10 cellular contexts compared by ENCODE assay signal in genomic region chr7:158811894-158812293, GRCh38. TPM values are rescaled to one million over a fixed set of nuclear protein-coding genes. Genes with fewer than 3 reads are reported as not detected.
A peak's percentile ranks its signal among the peaks of the same experiment; 100 is the strongest.
DNase-seq lines count a peak whose midpoint lies in the region; ATAC-seq and TF ChIP-seq lines count a peak whose summit lies in the region.
"Had no signal": no experiment of that assay in that cellular context is flagged by ENCODE, and none has a peak within 500 bp of the region (broad histone marks: within the 10 kb centered on the region; RNA-seq: fewer than 3 reads in every experiment).

No MANE protein-coding gene starts in this region.

- H3K9me3 ChIP-seq in CD4-positive, alpha-beta memory T cell (ENCODE audit: control insufficient read depth in 1 of 2, low read length in 2 of 2) = no peaks in the 10 kb centered on the region
- H3K9me3 ChIP-seq in PC-3 (ENCODE audit: low read length) = no peaks in the 10 kb centered on the region
- H3K9me3 ChIP-seq: prostate gland, SJCRH30 had no signal

- H3K4me1 Mint-ChIP-seq in CD4-positive, alpha-beta memory T cell = peaks cover 70 to 95% (median 83%) of the 10 kb centered on the region in 4 donors
- H3K4me1 Mint-ChIP-seq in WTC11 = peaks cover 56% of the 10 kb centered on the region

- H3K9ac ChIP-seq in PC-3 (ENCODE audit: low read length) = no peak overlapping the region

- ATAC-seq in WTC11 (no peak), Right ventricle myocardium superior (ENCODE audit: poor library complexity) (peak; percentile 50), sciatic nerve (peak; percentile 83), PC-3 (no peak), GM21390 (IDR thresholded peaks at IDR 0.05; ENCODE audit: unreplicated experiment) (no peak)

- peaks cover 86% of the 10 kb centered on the region for H3K4me1 ChIP-seq in CD4-positive, alpha-beta memory T cell (ENCODE audit: insufficient read depth, low read length)
- H3K4me1 ChIP-seq in PC-3 (ENCODE audit: insufficient read depth, low read length) = peaks cover 18% of the 10 kb centered on the region
- H3K4me1 ChIP-seq: prostate gland, SJCRH30 had no signal

- H3F3A ChIP-seq in PC-3 (ENCODE audit: low read length, unreplicated experiment) = no peaks in the 10 kb centered on the region

- no peak for DNase-seq in CD4-positive, alpha-beta memory T cell
- DNase-seq in WTC11 (ENCODE audit: low spot score) (no peak), Right ventricle myocardium superior (no peak), sciatic nerve (ENCODE audit: low spot score) (no peak), NCI-H524 (lab: John Stamatoyannopoulos, UW) (no peak), PC-3 (no peak)
- DNase-seq in effector CD8-positive, alpha-beta T cell (lab: John Stamatoyannopoulos, UW) = no peak
- DNase-seq: SJCRH30 had no signal

- no peaks in the 10 kb centered on the region for H3K27me3 Mint-ChIP-seq in CD4-positive, alpha-beta memory T cell
- no peaks in the 10 kb centered on the region for H3K27me3 Mint-ChIP-seq in WTC11 (ENCODE audit: low read depth)

- no peak overlapping the region for H3K4me2 ChIP-seq in PC-3 (ENCODE audit: low read length)

- H3K27ac ChIP-seq in CD4-positive, alpha-beta memory T cell (ENCODE audit: low read depth, low read length) = peak overlapping the region; percentile 60
- H3K27ac ChIP-seq in PC-3 (ENCODE audit: low read length) = no peak overlapping the region
- H3K27ac ChIP-seq: SJCRH30 had no signal

- no peaks in the 10 kb centered on the region for H3K9me2 ChIP-seq in PC-3 (replicated peaks; ENCODE audit: low read length)

- peaks cover 8% of the 10 kb centered on the region for H3K36me3 ChIP-seq in CD4-positive, alpha-beta memory T cell (ENCODE audit: insufficient read depth, low read length)
- peaks cover 7% of the 10 kb centered on the region for H3K36me3 ChIP-seq in PC-3 (ENCODE audit: low read depth, low read length)
- H3K36me3 ChIP-seq: prostate gland had no signal

- H3K27me3 ChIP-seq in CD4-positive, alpha-beta memory T cell (ENCODE audit: insufficient read depth, low read length) = no peaks in the 10 kb centered on the region
- no peaks in the 10 kb centered on the region for H3K27me3 ChIP-seq in PC-3 (ENCODE audit: low read length)
- H3K27me3 ChIP-seq: SJCRH30 had no signal

- peaks cover 0 to 8% (median 0%) of the 10 kb centered on the region in 8 donors for H3K9me3 Mint-ChIP-seq in CD4-positive, alpha-beta memory T cell
- 0 out of 2 replicates have a peak, but pooled peaks cover 4% of the 10 kb centered on the region for H3K9me3 Mint-ChIP-seq in WTC11

- peaks cover 92% of the 10 kb centered on the region for H3K79me2 ChIP-seq in PC-3 (ENCODE audit: low read length)

- intact Hi-C loops in CD4-positive, alpha-beta memory T cell (cut with micrococcal nuclease) = loop anchor here (1.0 to 2.0 kb wide), 2 partner anchors 17 to 44 kb away; partner anchors contain the start of genes DYNC2I1 and ESYT2
- intact Hi-C loops in Right ventricle myocardium superior (cut with DNase I) = no loop called here
- intact Hi-C loops in sciatic nerve (cut with DNase I) = no loop called here
- intact Hi-C loops in PC-3 (cut with micrococcal nuclease) = loop anchor here (10.0 kb wide), 1 partner anchor 163 kb away; no protein-coding TSS in a partner anchor

- no TSS peak for BruUV-seq in PC-3 (replicated peaks; lab: Mats Ljungman, UMichigan)

- peaks cover 3% of the 10 kb centered on the region; the same call in 1 of the 2 replicates for H4K20me1 ChIP-seq in PC-3 (ENCODE audit: low read length)

- H3K4me3 ChIP-seq in CD4-positive, alpha-beta memory T cell (ENCODE audit: low read length in 2 of 2) = peak overlapping the region in 1 of 2 donors; percentile 25
- H3K4me3 ChIP-seq in PC-3 (ENCODE audit: low read length) = no peak overlapping the region
- H3K4me3 ChIP-seq: prostate gland, SJCRH30 had no signal

- H2AFZ ChIP-seq in PC-3 (ENCODE audit: low read length) = no peak overlapping the region

- peaks cover 22 to 53% of the 10 kb centered on the region in 2 donors for H3K36me3 Mint-ChIP-seq in CD4-positive, alpha-beta memory T cell
- H3K36me3 Mint-ChIP-seq in WTC11 = peaks cover 34% of the 10 kb centered on the region

- peak overlapping the region; percentile 94 to 97 (median 95) for H3K27ac Mint-ChIP-seq in CD4-positive, alpha-beta memory T cell
- H3K27ac Mint-ChIP-seq in WTC11 = peak overlapping the region; percentile 75; the same call in 1 of the 2 replicates

- CTCF ChIA-PET in CD4-positive, alpha-beta memory T cell (lab: Charles Lee; ENCODE audit: partially characterized antibody) = interaction anchor here (1.4 to 2.4 kb wide), 5 partner anchors 12 to 164 kb away, joined by 4 to 12 read pairs (median 6); partner anchors contain the start of gene ESYT2
- CTCF ChIA-PET in WTC11 (lab: Charles Lee) (no interaction called here), PC-3 (lab: Charles Lee) (no interaction called here)

- H3K4me3 Mint-ChIP-seq in CD4-positive, alpha-beta memory T cell = peak overlapping the region; percentile 62 to 87 (median 83)
- H3K4me3 Mint-ChIP-seq in WTC11 = no peak overlapping the region

- TF ChIP-seq CTCF in WTC11 (IDR thresholded peaks at IDR 0.05) (no peak), PC-3 (conservative IDR thresholded peaks at IDR 0.05; ENCODE audit: low read depth, low read length) (no peak)

- POLR2A ChIA-PET in CD4-positive, alpha-beta memory T cell (lab: Charles Lee; ENCODE audit: partially characterized antibody) = interaction anchor here (1.3 to 9.5 kb wide), 10 partner anchors 9 to 60 kb away, joined by 3 to 255 read pairs (median 10); partner anchors contain the start of gene ESYT2
- POLR2A ChIA-PET in WTC11 (lab: Charles Lee) (no interaction called here), PC-3 (lab: Charles Lee; ENCODE audit: unreplicated experiment) (no interaction called here)

TF ChIP-seq in WTC11, 78 proteins besides CTCF, POLR2A, EP300 and RAD21:
- TF ChIP-seq AFF4 (CRISPR knock-in tag; IDR thresholded peaks at IDR 0.05; ENCODE audit: borderline replicate concordance) (no peak), ATF1 (CRISPR knock-in tag; IDR thresholded peaks at IDR 0.05) (no peak), ZNF138 (CRISPR knock-in tag; conservative IDR thresholded peaks at IDR 0.05) (no peak), OVOL2 (CRISPR knock-in tag; IDR thresholded peaks at IDR 0.05; ENCODE audit: borderline replicate concordance) (no peak), FOXP1 (CRISPR knock-in tag; IDR thresholded peaks at IDR 0.05; ENCODE audit: borderline replicate concordance) (no peak), NFATC4 (CRISPR knock-in tag; IDR thresholded peaks at IDR 0.05) (no peak), ETV6 (CRISPR knock-in tag; IDR thresholded peaks at IDR 0.05) (no peak), SMAD3 (CRISPR knock-in tag; IDR thresholded peaks at IDR 0.05; ENCODE audit: borderline replicate concordance) (no peak)
- TF ChIP-seq, protein P1, sequence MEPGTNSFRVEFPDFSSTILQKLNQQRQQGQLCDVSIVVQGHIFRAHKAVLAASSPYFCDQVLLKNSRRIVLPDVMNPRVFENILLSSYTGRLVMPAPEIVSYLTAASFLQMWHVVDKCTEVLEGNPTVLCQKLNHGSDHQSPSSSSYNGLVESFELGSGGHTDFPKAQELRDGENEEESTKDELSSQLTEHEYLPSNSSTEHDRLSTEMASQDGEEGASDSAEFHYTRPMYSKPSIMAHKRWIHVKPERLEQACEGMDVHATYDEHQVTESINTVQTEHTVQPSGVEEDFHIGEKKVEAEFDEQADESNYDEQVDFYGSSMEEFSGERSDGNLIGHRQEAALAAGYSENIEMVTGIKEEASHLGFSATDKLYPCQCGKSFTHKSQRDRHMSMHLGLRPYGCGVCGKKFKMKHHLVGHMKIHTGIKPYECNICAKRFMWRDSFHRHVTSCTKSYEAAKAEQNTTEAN (CRISPR knock-in tag; IDR thresholded peaks at IDR 0.05) = no peak
- TF ChIP-seq, protein P2, sequence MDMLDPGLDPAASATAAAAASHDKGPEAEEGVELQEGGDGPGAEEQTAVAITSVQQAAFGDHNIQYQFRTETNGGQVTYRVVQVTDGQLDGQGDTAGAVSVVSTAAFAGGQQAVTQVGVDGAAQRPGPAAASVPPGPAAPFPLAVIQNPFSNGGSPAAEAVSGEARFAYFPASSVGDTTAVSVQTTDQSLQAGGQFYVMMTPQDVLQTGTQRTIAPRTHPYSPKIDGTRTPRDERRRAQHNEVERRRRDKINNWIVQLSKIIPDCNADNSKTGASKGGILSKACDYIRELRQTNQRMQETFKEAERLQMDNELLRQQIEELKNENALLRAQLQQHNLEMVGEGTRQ (CRISPR knock-in tag; IDR thresholded peaks at IDR 0.05) = no peak

RNA-seq across cellular contexts. Expression of gene ESYT2, which starts 17.4 kb away (rescaled TPM):
- total RNA-seq in CD4-positive, alpha-beta memory T cell = 100 to 1,000 TPM; 114 to 116 TPM
- polyA plus RNA-seq in CD4-positive, alpha-beta memory T cell = 10 to 100 TPM; 52.3 to 99.4 TPM
- total RNA-seq in WTC11 (2021) = 45.1 to 61.1 TPM (median 60.4 TPM) in 3 replicates
- 43.8 TPM for total RNA-seq in Right ventricle myocardium superior
- 103 TPM for total RNA-seq in sciatic nerve
- 76.1 and 78.0 TPM in 2 replicates for total RNA-seq in PC-3 (2014; rRNA removed)

RNA-seq across cellular contexts. Expression of gene DYNC2I1, which starts 44.5 kb away (rescaled TPM):
- total RNA-seq in CD4-positive, alpha-beta memory T cell = 10 to 100 TPM; 14.7 to 15.2 TPM
- 10 to 100 TPM in 1 of 2 donors, 1 to 10 TPM in 1; 6.2 to 24.1 TPM for polyA plus RNA-seq in CD4-positive, alpha-beta memory T cell
- total RNA-seq in WTC11 (2021) (23.4 to 31.1 TPM (median 24.7 TPM) in 3 replicates), Right ventricle myocardium superior (29.5 TPM), sciatic nerve (29.6 TPM), PC-3 (2014; rRNA removed) (12.2 and 18.8 TPM in 2 replicates)

Comparison
In these comparisons a context has a peak if more than half of its experiments do, and no peak if none do; other contexts are left out.
1. ATAC-seq: peak in Right ventricle myocardium superior (single experiment) and sciatic nerve (single experiment); none in WTC11 (single experiment), PC-3 (single experiment) and GM21390 (single experiment).
2. intact Hi-C loops: an anchor here in CD4-positive, alpha-beta memory T cell (1.0 to 2.0 kb wide) and PC-3 (10.0 kb wide); none called in Right ventricle myocardium superior and sciatic nerve.